Comparison of ENCODE assay signal across 28 cellular contexts in the genomic region with DNA sequence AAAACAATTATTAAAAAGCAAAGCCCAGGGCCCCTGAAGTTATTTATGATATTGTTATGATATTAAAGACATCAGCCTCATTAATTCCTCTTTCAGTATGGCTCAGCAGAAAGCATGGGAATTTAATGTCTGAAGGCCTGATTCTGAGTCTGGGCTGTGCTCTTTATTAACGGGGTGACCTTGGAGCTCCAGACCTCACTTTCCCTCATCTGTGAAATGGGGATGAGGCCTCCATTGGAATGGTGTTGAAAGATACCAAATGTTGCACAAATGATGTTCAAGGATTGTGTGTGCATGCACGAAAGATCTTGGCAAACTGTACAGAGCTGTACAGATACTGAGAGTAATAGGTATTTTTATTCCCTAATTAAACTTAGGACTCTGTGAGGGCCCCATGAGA.
"Had no signal": no experiment of that assay in that cellular context is flagged by ENCODE, and none has a peak within 500 bp of the region (broad histone marks: within the 10 kb centered on the region; RNA-seq: fewer than 3 reads in every experiment).

No MANE protein-coding gene starts in this region.

- H3K4me1 ChIP-seq: colonic mucosa, esophagus muscularis mucosa, foreskin keratinocyte, gastroesophageal sphincter, heart left ventricle, heart right ventricle had no signal

- H3K4me3 ChIP-seq: colonic mucosa, coronary artery, dorsolateral prefrontal cortex, esophagus muscularis mucosa, esophagus squamous epithelium, gastrocnemius medialis, gastroesophageal sphincter, heart left ventricle, heart right ventricle had no signal

- H3K9me3 ChIP-seq: colonic mucosa, esophagus muscularis mucosa, esophagus squamous epithelium, gastrocnemius medialis had no signal

- FAIRE-seq: colon, endometrium, endothelial cell of umbilical vein, frontal cortex had no signal

- H3K27ac ChIP-seq: colonic mucosa, coronary artery, dorsolateral prefrontal cortex, epithelial cell of prostate, esophagus muscularis mucosa, esophagus squamous epithelium, foreskin keratinocyte, gastrocnemius medialis, gastroesophageal sphincter, heart left ventricle, heart right ventricle had no signal

- H3K27me3 ChIP-seq: colonic mucosa, dorsolateral prefrontal cortex, gastrocnemius medialis, gastroesophageal sphincter, heart left ventricle had no signal

- ATAC-seq: esophagus mucosa, foreskin keratinocyte, gastrocnemius medialis, gastroesophageal sphincter, heart right ventricle had no signal

- DNase-seq: colonic mucosa; cortex of kidney; dermis blood vessel endothelial cell; effector CD4-positive, alpha-beta T cell; effector CD8-positive, alpha-beta T cell; effector memory CD4-positive, alpha-beta T cell; effector memory CD8-positive, alpha-beta T cell; endodermal cell; erythroblast; esophagus squamous epithelium; foreskin fibroblast; foreskin keratinocyte; foreskin melanocyte; gastrocnemius medialis; glutamatergic neuron; head of caudate nucleus; heart left ventricle; heart right ventricle had no signal

- H3K36me3 ChIP-seq: colonic mucosa, esophagus muscularis mucosa, esophagus squamous epithelium, gastrocnemius medialis, gastroesophageal sphincter, heart left ventricle, heart right ventricle had no signal
